ENCODE assay signal across 8 cellular contexts in the genomic region with DNA sequence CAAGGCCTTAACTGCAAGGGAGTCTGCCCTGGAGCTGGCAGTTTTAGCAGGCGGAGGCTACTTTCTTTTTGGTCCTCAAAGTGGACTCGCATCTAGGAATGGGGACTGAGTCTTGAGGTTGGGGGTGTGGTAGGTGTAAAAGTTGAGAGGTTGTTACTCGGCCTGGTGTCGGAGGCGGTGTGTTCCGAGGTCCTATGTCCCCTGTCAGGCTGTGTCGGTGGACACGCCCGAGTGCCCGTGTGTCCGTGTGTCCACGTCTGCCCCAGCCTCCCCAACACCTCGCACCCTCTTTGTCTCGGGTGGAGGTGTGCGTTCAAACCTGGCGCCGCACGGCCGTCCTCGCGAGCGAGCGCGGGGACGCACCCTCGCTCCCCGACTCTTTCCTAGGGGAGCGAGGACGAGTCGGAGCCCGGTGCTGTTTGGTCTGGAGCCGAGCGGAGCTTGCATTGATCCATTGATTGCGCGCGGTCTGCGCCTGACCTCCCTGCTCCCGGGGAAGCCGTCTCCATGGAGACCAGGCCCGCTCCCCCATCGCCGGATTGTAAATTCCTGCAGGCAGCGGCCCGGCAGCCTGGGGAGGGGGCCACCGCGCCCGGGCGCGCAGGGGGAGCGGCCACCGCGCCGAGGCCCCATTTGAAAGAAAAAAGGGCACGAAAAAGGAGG. TPM values are rescaled to one million over a fixed set of nuclear protein-coding genes. Genes with fewer than 3 reads are reported as not detected.
DNase-seq lines count a peak whose midpoint lies in the region; ATAC-seq and TF ChIP-seq lines count a peak whose summit lies in the region.
"Had no signal": no experiment of that assay in that cellular context is flagged by ENCODE, and none has a peak within 500 bp of the region (broad histone marks: within the 10 kb centered on the region; RNA-seq: fewer than 3 reads in every experiment).

No MANE protein-coding gene starts in this region.

- ATAC-seq in right cardiac atrium, result no peak
- ATAC-seq in HG03342 (IDR thresholded peaks at IDR 0.05; ENCODE audit: unreplicated experiment), result no peak

- DNase-seq in GM13977 (ENCODE audit: low spot score) (peak; percentile 31), SK-N-MC (ENCODE audit: low read depth, low spot score) (no peak), right cardiac atrium (peak in 2 of 3 donors; percentile 60 to 66), skeletal muscle cell (ENCODE audit: low read depth) (no peak), NCI-H187 (lab: John Stamatoyannopoulos, UW) (no peak), T-helper 9 cell (no peak)
- DNase-seq: stimulated activated CD4-positive, alpha-beta T cell treated with anti-CD3 and anti-CD28 coated beads, Interleukin-12 subunit alpha, Interleukin-12 subunit beta, amount 100 ng/mL, for 4 hours had no signal

- no peak overlapping the region for H3K27ac ChIP-seq in SK-N-MC
- H3K27ac ChIP-seq in right cardiac atrium (ENCODE audit: low read length), result no peak overlapping the region

- no peaks in the 10 kb centered on the region for H3K36me3 ChIP-seq in SK-N-MC (ENCODE audit: insufficient read depth, low read length)

- H3K27me3 ChIP-seq in right cardiac atrium (ENCODE audit: control insufficient read depth, insufficient read depth), result no peaks in the 10 kb centered on the region

- intact Hi-C loops in right cardiac atrium (cut with DNase I), result loop anchor here in 1 of 4 donors (10.0 kb wide), 1 partner anchor 218 kb away; no protein-coding TSS in a partner anchor

- no peak overlapping the region for H3K9ac ChIP-seq in SK-N-MC (ENCODE audit: insufficient read length)

- H3K9me3 ChIP-seq in SK-N-MC (ENCODE audit: low read depth, low read length) (no peaks in the 10 kb centered on the region), right cardiac atrium (ENCODE audit: control insufficient read depth, low read length) (no peaks in the 10 kb centered on the region)

- TF ChIP-seq CTCF in GM13977 (IDR thresholded peaks at IDR 0.05; ENCODE audit: extremely low read depth, insufficient read depth, missing control alignments), result no peak

- 19% methylated on average over 54 of the region's 54 CpGs for WGBS in right cardiac atrium

- H3K4me3 ChIP-seq in SK-N-MC (peak overlapping the region; percentile 76), right cardiac atrium (ENCODE audit: low read length) (peak overlapping the region; percentile 57), skeletal muscle cell (ENCODE audit: low read depth, low read length) (peak overlapping the region; percentile 69)

- in situ Hi-C loops in GM13977 (cut with MboI; ENCODE audit: low pct_unique_long_range_greater_than_20kb, low sequenced_read_pairs, unreplicated experiment), result loop anchor here (25.0 kb wide), 1 partner anchor 226 kb away; no protein-coding TSS in a partner anchor

- peaks cover 2% of the 10 kb centered on the region for H3K4me1 ChIP-seq in right cardiac atrium (ENCODE audit: control insufficient read depth, insufficient read depth, low read length)

RNA-seq across cellular contexts. Expression of gene SCUBE3, which starts 0.5 kb away (rescaled TPM):
- under 1 TPM; 0.25 to 0.86 (median 0.49) TPM for total RNA-seq in right cardiac atrium
- polyA plus RNA-seq in right cardiac atrium, result 0.38 TPM

RNA-seq across cellular contexts. Expression of gene ZNF76, which starts 46.2 kb away (rescaled TPM):
- total RNA-seq in right cardiac atrium, result 10 to 100 TPM; 28.6 to 44.4 (median 38.2) TPM
- polyA plus RNA-seq in right cardiac atrium, result 35.8 TPM

Comparison
In these comparisons a context has a peak if more than half of its experiments do, and no peak if none do; other contexts are left out.
1. DNase-seq: peak in GM13977 (single experiment) and right cardiac atrium (2 of 3); none in SK-N-MC (single experiment), skeletal muscle cell (single experiment), NCI-H187 (0 of 2) and T-helper 9 cell (single experiment).
2. Peak in every context shown above with its lines, with median percentiles within 50 percentile points of each other: H3K4me3 ChIP-seq.